Comparison of ENCODE assay signal across 18 cellular contexts in genomic region chr3:47515864-47516319, GRCh38. TPM values are rescaled to one million over a fixed set of nuclear protein-coding genes. Genes with fewer than 3 reads are reported as not detected.
DNase-seq lines count a peak whose midpoint lies in the region; TF ChIP-seq lines count a peak whose summit lies in the region.
"Had no signal": no experiment of that assay in that cellular context is flagged by ENCODE, and none has a peak within 500 bp of the region (broad histone marks: within the 10 kb centered on the region; RNA-seq: fewer than 3 reads in every experiment).

No MANE protein-coding gene starts in this region.

- H3K27me3 ChIP-seq in GM23248 (replicated peaks; ENCODE audit: insufficient read depth) = no peaks in the 10 kb centered on the region
- no peaks in the 10 kb centered on the region for H3K27me3 ChIP-seq in thyroid gland
- H3K27me3 ChIP-seq in brain microvascular endothelial cell (replicated peaks) = no peaks in the 10 kb centered on the region
- H3K27me3 ChIP-seq: esophagus squamous epithelium, transverse colon had no signal

- no peak for DNase-seq in GM23248
- DNase-seq in NCI-H69 (lab: John Stamatoyannopoulos, UW) = peak; percentile 72
- peak; percentile 25 for DNase-seq in fibroblast of peridontal ligament (ENCODE audit: extremely low read depth)
- no peak for DNase-seq in progenitor cell of endocrine pancreas (ENCODE audit: low spot score, unreplicated experiment)
- no peak for DNase-seq in thyroid gland
- DNase-seq in brain microvascular endothelial cell = no peak
- DNase-seq in 8988T = no peak
- DNase-seq: activated CD4-positive, alpha-beta T cell treated with anti-CD3 and anti-CD28 coated beads for 36 hours; activated naive CD8-positive, alpha-beta T cell treated with anti-CD3 and anti-CD28 coated beads, Interleukin-2, amount 10 ng/mL, durations not matched to agents 7 days and 5 days; AML-193; effector memory CD8-positive, alpha-beta T cell; esophagus squamous epithelium; NCI-H187 treated with DMSO at 0.1 percent for 48 hours; NCI-H446 treated with DMSO at 0.1 percent for 48 hours; stimulated activated naive CD4-positive, alpha-beta T cell; transverse colon had no signal

- no peaks in the 10 kb centered on the region for H3K9me3 ChIP-seq in GM23248 (ENCODE audit: low read depth)
- H3K9me3 ChIP-seq in thyroid gland = no peaks in the 10 kb centered on the region
- H3K9me3 ChIP-seq: esophagus squamous epithelium, prostate gland, transverse colon had no signal

- TF ChIP-seq CTCF in progenitor cell of endocrine pancreas (IDR thresholded peaks at IDR 0.05; ENCODE audit: unreplicated experiment) (no peak), thyroid gland (IDR thresholded peaks at IDR 0.05) (no peak), brain microvascular endothelial cell (IDR thresholded peaks at IDR 0.05; ENCODE audit: low read depth, low read length, missing control alignments) (no peak)

- 51 to 55% methylated on average over 5 of the region's 5 CpGs for WGBS in GM23248 (ENCODE audit: low coverage in 1 of 2, low lambda C conversion rate in 2 of 2, missing lambda C conversion rate in 2 of 2), 2 experiments
- 51 to 53% methylated on average over 5 of the region's 5 CpGs for WGBS in thyroid gland, 2 donors

- H3F3A ChIP-seq in GM23248 (ENCODE audit: insufficient read depth) = no peaks in the 10 kb centered on the region

- H3K9me3 Mint-ChIP-seq in progenitor cell of endocrine pancreas (ENCODE audit: low read depth) = no peaks in the 10 kb centered on the region
- H3K9me3 Mint-ChIP-seq: activated naive CD8-positive, alpha-beta T cell treated with anti-CD3 and anti-CD28 coated beads, Interleukin-2, amount 10 ng/mL, durations not matched to agents 7 days and 5 days; effector memory CD8-positive, alpha-beta T cell; GM23338 had no signal

- intact Hi-C loops in thyroid gland (cut with DNase I) = loop anchor here (5.0 kb wide), 1 partner anchor 94 kb away; no protein-coding TSS in a partner anchor

- H3K4me3 Mint-ChIP-seq in progenitor cell of endocrine pancreas (ENCODE audit: low read depth) = peak overlapping the region; percentile 67
- H3K4me3 Mint-ChIP-seq: activated CD4-positive, alpha-beta T cell treated with anti-CD3 and anti-CD28 coated beads for 36 hours; activated naive CD8-positive, alpha-beta T cell treated with anti-CD3 and anti-CD28 coated beads, Interleukin-2, amount 10 ng/mL, durations not matched to agents 7 days and 5 days; GM23338 had no signal

- H3K4me3 ChIP-seq in GM23248 (no peak overlapping the region), thyroid gland (replicated peaks in 1 of 3) (no peak overlapping the region), brain microvascular endothelial cell (ENCODE audit: low read depth, low read length) (no peak overlapping the region)
- H3K4me3 ChIP-seq: esophagus squamous epithelium, GM23338, prostate gland, transverse colon had no signal

- no peaks in the 10 kb centered on the region; the same call in 1 of the 2 replicates for H3K4me1 ChIP-seq in GM23248 (ENCODE audit: insufficient read depth)
- H3K4me1 ChIP-seq in thyroid gland = peaks cover 0 to 8% of the 10 kb centered on the region in 2 donors

- no peaks in the 10 kb centered on the region for H4K20me1 ChIP-seq in GM23248 (ENCODE audit: insufficient read depth)

- H3K36me3 ChIP-seq in GM23248 (ENCODE audit: low read depth) (no peaks in the 10 kb centered on the region; the same call in 1 of the 2 replicates), thyroid gland (no peaks in the 10 kb centered on the region), brain microvascular endothelial cell (replicated peaks) (peaks cover 2% of the 10 kb centered on the region)
- H3K36me3 ChIP-seq: prostate gland, transverse colon had no signal

- H3K36me3 Mint-ChIP-seq in progenitor cell of endocrine pancreas (ENCODE audit: insufficient read depth) = no peaks in the 10 kb centered on the region
- H3K36me3 Mint-ChIP-seq: activated naive CD8-positive, alpha-beta T cell treated with anti-CD3 and anti-CD28 coated beads, Interleukin-2, amount 10 ng/mL, durations not matched to agents 7 days and 5 days had no signal

- H3K27me3 Mint-ChIP-seq in progenitor cell of endocrine pancreas = no peaks in the 10 kb centered on the region
- H3K27me3 Mint-ChIP-seq: activated CD4-positive, alpha-beta T cell treated with anti-CD3 and anti-CD28 coated beads for 36 hours had no signal

- peak overlapping the region; percentile 47; the same call in 1 of the 2 replicates for H2AFZ ChIP-seq in GM23248
- H2AFZ ChIP-seq: GM23338 had no signal

- no peaks in the 10 kb centered on the region for H3K9me2 ChIP-seq in GM23248 (ENCODE audit: insufficient read depth)

- H3K4me2 ChIP-seq in GM23248 (ENCODE audit: unreplicated experiment) = no peak overlapping the region
- H3K4me2 ChIP-seq: GM23338 had no signal

- H3K27ac ChIP-seq in GM23248 (no peak overlapping the region), thyroid gland (no peak overlapping the region), brain microvascular endothelial cell (no peak overlapping the region)
- H3K27ac ChIP-seq: esophagus squamous epithelium, prostate gland, transverse colon had no signal

- in situ Hi-C loops in GM23248 (cut with MboI) (no loop called here), brain microvascular endothelial cell (cut with HindIII; ENCODE audit: low pct_ligation_motif_present, low sequenced_read_pairs) (no loop called here)

- peaks cover 33% of the 10 kb centered on the region for H3K4me1 Mint-ChIP-seq in progenitor cell of endocrine pancreas (ENCODE audit: low read depth)

- H3K9ac ChIP-seq in GM23248 = no peak overlapping the region

- TF ChIP-seq POLR2A in thyroid gland (IDR thresholded peaks at IDR 0.05) = no peak

- peaks cover 21% of the 10 kb centered on the region for H3K79me2 ChIP-seq in GM23248 (ENCODE audit: insufficient read depth)

- H3K27ac Mint-ChIP-seq in progenitor cell of endocrine pancreas = peak overlapping the region; percentile 96
- H3K27ac Mint-ChIP-seq: activated CD4-positive, alpha-beta T cell treated with anti-CD3 and anti-CD28 coated beads for 36 hours; activated naive CD8-positive, alpha-beta T cell treated with anti-CD3 and anti-CD28 coated beads, Interleukin-2, amount 10 ng/mL, durations not matched to agents 7 days and 5 days; effector memory CD8-positive, alpha-beta T cell; GM23338 had no signal

RNA-seq across cellular contexts. Expression of gene ELP6, which starts 2.4 kb away (rescaled TPM):
- total RNA-seq in GM23248 (2014; rRNA removed; shearing (Covaris generic)) = 25.7 and 28.6 TPM in 2 replicates
- 34.9 and 36.0 TPM in 2 replicates for polyA plus RNA-seq in GM23248 (2016; fragmentation: Nextera tagmentation; extraction: Ambion mirVana)
- total RNA-seq in progenitor cell of endocrine pancreas (58.5 and 63.8 TPM in 2 replicates), thyroid gland (10 to 100 TPM; 25.3 to 42.7 (median 35.5) TPM)

RNA-seq across cellular contexts. Expression of gene SCAP, which starts 40.2 kb away (rescaled TPM):
- 70.1 and 91.3 TPM in 2 replicates for total RNA-seq in GM23248 (2014; rRNA removed; shearing (Covaris generic))
- 34.6 and 34.7 TPM in 2 replicates for polyA plus RNA-seq in GM23248 (2016; fragmentation: Nextera tagmentation; extraction: Ambion mirVana)
- total RNA-seq in progenitor cell of endocrine pancreas (140 TPM in 2 replicates), thyroid gland (100 to 1,000 TPM in 1 of 4 donors, 10 to 100 TPM in 3; 56.8 to 102 (median 88.8) TPM)

Comparison
In these comparisons a context has a peak if more than half of its experiments do, and no peak if none do; other contexts are left out.
1. DNase-seq: peak in NCI-H69 (single experiment) and fibroblast of peridontal ligament (single experiment); none in GM23248 (single experiment), progenitor cell of endocrine pancreas (single experiment), thyroid gland (0 of 2), brain microvascular endothelial cell (single experiment) and 8988T (single experiment).